In the genomic region with DNA sequence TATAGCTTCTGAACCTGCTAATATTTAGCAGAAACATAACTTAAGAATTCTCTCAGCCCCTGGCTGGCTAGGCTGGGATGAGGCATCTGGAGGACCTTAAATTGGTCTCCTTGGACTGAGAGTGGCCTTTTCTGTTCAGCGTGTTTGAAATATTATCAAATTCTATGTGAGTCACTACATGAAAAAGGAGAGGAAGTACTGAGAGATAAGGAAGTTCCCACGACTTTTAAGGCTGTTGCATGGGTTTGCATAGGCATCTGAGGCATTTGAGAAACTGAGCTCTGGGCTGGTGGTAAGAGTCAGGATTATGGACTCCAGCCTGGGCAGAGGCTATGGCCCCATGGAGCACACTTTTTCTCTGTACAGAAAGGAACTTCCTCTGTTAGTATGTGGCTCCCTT, we compare ENCODE assay signal across 20 cellular contexts.
DNase-seq lines count a peak whose midpoint lies in the region; ATAC-seq and TF ChIP-seq lines count a peak whose summit lies in the region.
"Had no signal": no experiment of that assay in that cellular context is flagged by ENCODE, and none has a peak within 500 bp of the region (broad histone marks: within the 10 kb centered on the region; RNA-seq: fewer than 3 reads in every experiment).

No MANE protein-coding gene starts in this region.

- H3K4me3 ChIP-seq in OCI-LY3 (ENCODE audit: low read length) (no peak overlapping the region), choroid plexus epithelial cell (ENCODE audit: low read depth, low read length) (no peak overlapping the region), mesodermal cell (ENCODE audit: extremely low read depth, insufficient read depth, low read length, poor library complexity, severe bottlenecking) (no peak overlapping the region)
- H3K4me3 ChIP-seq: breast epithelium, sigmoid colon, upper lobe of right lung had no signal

- H3K36me3 ChIP-seq in OCI-LY3 (replicated peaks; ENCODE audit: low read depth, low read length): no peaks in the 10 kb centered on the region
- H3K36me3 ChIP-seq in mesodermal cell (ENCODE audit: control insufficient read depth, insufficient read depth, low read length): no peaks in the 10 kb centered on the region
- H3K36me3 ChIP-seq: breast epithelium, sigmoid colon, upper lobe of right lung, WERI-Rb-1 had no signal

- H3K4me2 ChIP-seq in OCI-LY3 (ENCODE audit: low read length): peak overlapping the region; percentile 41

- H3K27me3 ChIP-seq in OCI-LY3 (ENCODE audit: low read depth, low read length): no peaks in the 10 kb centered on the region
- H3K27me3 ChIP-seq: breast epithelium, sigmoid colon, upper lobe of right lung had no signal

- H2AFZ ChIP-seq in OCI-LY3 (ENCODE audit: low read depth, low read length): no peak overlapping the region

- ATAC-seq in GM18870 (IDR thresholded peaks at IDR 0.05; ENCODE audit: unreplicated experiment): no peak
- ATAC-seq: upper lobe of right lung had no signal

- WGBS in mesodermal cell (ENCODE audit: insufficient coverage in 2 of 2), 2 experiments: 40 to 61% methylated on average over 1 to 2 of the region's 2 CpGs

- no peak overlapping the region for H3K9ac ChIP-seq in OCI-LY3 (ENCODE audit: low read length)

- H3K9me3 ChIP-seq in OCI-LY3 (ENCODE audit: insufficient read depth, low read length) (no peaks in the 10 kb centered on the region), mesodermal cell (ENCODE audit: control insufficient read depth, low read length) (no peaks in the 10 kb centered on the region)
- H3K9me3 ChIP-seq: breast epithelium, sigmoid colon, upper lobe of right lung had no signal

- no peaks in the 10 kb centered on the region for H4K20me1 ChIP-seq in OCI-LY3 (ENCODE audit: insufficient read depth, low read length)

- H3K4me1 ChIP-seq in OCI-LY3 (ENCODE audit: low read length) (peaks cover 13% of the 10 kb centered on the region), mesodermal cell (ENCODE audit: control insufficient read depth, insufficient read depth, low read length, poor library complexity, severe bottlenecking) (peaks cover 16% of the 10 kb centered on the region)
- H3K4me1 ChIP-seq: breast epithelium, sigmoid colon, upper lobe of right lung had no signal

- H3K27ac ChIP-seq in OCI-LY3 (ENCODE audit: low read length) (no peak overlapping the region), mesodermal cell (ENCODE audit: low read depth, low read length, severe bottlenecking) (peak overlapping the region; percentile 36)
- H3K27ac ChIP-seq: breast epithelium, sigmoid colon, upper lobe of right lung, WERI-Rb-1 had no signal

- DNase-seq in GM04504 (ENCODE audit: low read depth) (peak; percentile 1), choroid plexus epithelial cell (ENCODE audit: low read depth) (peak; percentile 77), DMS53 (lab: John Stamatoyannopoulos, UW) (no peak)
- no peak for DNase-seq in activated CD4-positive, alpha-beta T cell treated with anti-CD3 and anti-CD28 coated beads for 1 hour
- DNase-seq: activated CD4-positive, alpha-beta T cell treated with anti-CD3 and anti-CD28 coated beads, Interleukin-2, amount 50 U/mL, for 48 hours; activated effector memory CD4-positive, alpha-beta T cell treated with Interleukin-2 at 50 U/mL for 16 hours; activated naive CD8-positive, alpha-beta T cell treated with anti-CD3 and anti-CD28 coated beads, Interleukin-2, amount 10 ng/mL, durations not matched to agents 7 days and 5 days; C1 segment of cervical spinal cord; islet precursor cell; Karpas-422; NCI-H2081 treated with DMSO at 0.1 percent for 48 hours; NK-92 treated with Interleukin-12 subunit alpha and Interleukin-12 subunit beta, amount 100 ng/mL, for 24 hours; posterior cingulate gyrus; sigmoid colon; upper lobe of right lung; WERI-Rb-1 had no signal

- no peak for TF ChIP-seq CTCF in OCI-LY3 (IDR thresholded peaks at IDR 0.05; ENCODE audit: low read depth, low read length)
- no peak for TF ChIP-seq CTCF in choroid plexus epithelial cell (conservative IDR thresholded peaks at IDR 0.05; ENCODE audit: low read depth, low read length)

- no peaks in the 10 kb centered on the region for H3K79me2 ChIP-seq in OCI-LY3 (ENCODE audit: low read length)

Comparison
In these comparisons a context has a peak if more than half of its experiments do, and no peak if none do; other contexts are left out.
1. DNase-seq: peak in GM04504 (single experiment) and choroid plexus epithelial cell (single experiment); none in activated CD4-positive, alpha-beta T cell treated with anti-CD3 and anti-CD28 coated beads for 1 hour (single experiment) and DMS53 (single experiment).